ENCODE assay signal across 10 cellular contexts in genomic region chr11:9090488-9091043, GRCh38. TPM values are rescaled to one million over a fixed set of nuclear protein-coding genes. Genes with fewer than 3 reads are reported as not detected.
DNase-seq lines count a peak whose midpoint lies in the region; ATAC-seq and TF ChIP-seq lines count a peak whose summit lies in the region.
"Had no signal": no experiment of that assay in that cellular context is flagged by ENCODE, and none has a peak within 500 bp of the region (broad histone marks: within the 10 kb centered on the region; RNA-seq: fewer than 3 reads in every experiment).

No MANE protein-coding gene starts in this region.

- H3K4me1 ChIP-seq in ACC112 (ENCODE audit: control insufficient read depth, insufficient read depth, low read length, unreplicated experiment) (no peaks in the 10 kb centered on the region), HAP-1 (peaks cover 25% of the 10 kb centered on the region)
- H3K4me1 ChIP-seq in effector memory CD4-positive, alpha-beta T cell (ENCODE audit: control insufficient read depth, insufficient read depth, low read length, poor library complexity, severe bottlenecking), result no peaks in the 10 kb centered on the region

- H3K27me3 Mint-ChIP-seq in neural crest cell (ENCODE audit: low read depth), result peaks cover 44% of the 10 kb centered on the region

- TF ChIP-seq CTCF in neural crest cell (conservative IDR thresholded peaks at IDR 0.05), result no peak

- no peak overlapping the region for H3K27ac ChIP-seq in ACC112 (ENCODE audit: low read depth, low read length)
- H3K27ac ChIP-seq in effector memory CD4-positive, alpha-beta T cell (ENCODE audit: insufficient read depth, low read length, poor library complexity, severe bottlenecking), result no peak overlapping the region

- peaks cover 23% of the 10 kb centered on the region for H3K4me1 Mint-ChIP-seq in neural crest cell

- no peaks in the 10 kb centered on the region for H3K79me2 ChIP-seq in ACC112 (ENCODE audit: control insufficient read depth, insufficient read depth, low read length, unreplicated experiment)

- in situ Hi-C loops in HAP-1 (cut with MboI; ENCODE audit: low sequenced_read_pairs), result no loop called here

- ATAC-seq in GM21825 (IDR thresholded peaks at IDR 0.05; ENCODE audit: unreplicated experiment) (no peak), HG02588 (IDR thresholded peaks at IDR 0.05; ENCODE audit: unreplicated experiment) (no peak)

- no peaks in the 10 kb centered on the region for H3K9me3 ChIP-seq in HAP-1
- H3K9me3 ChIP-seq in effector memory CD4-positive, alpha-beta T cell (ENCODE audit: control insufficient read depth, low read length), result no peaks in the 10 kb centered on the region

- no peaks in the 10 kb centered on the region for H3K9me3 Mint-ChIP-seq in neural crest cell

- H3K36me3 ChIP-seq in ACC112 (ENCODE audit: insufficient read depth, low read length) (no peaks in the 10 kb centered on the region), HAP-1 (replicated peaks) (no peaks in the 10 kb centered on the region)
- H3K36me3 ChIP-seq in effector memory CD4-positive, alpha-beta T cell (ENCODE audit: control insufficient read depth, insufficient read depth, low read length), result no peaks in the 10 kb centered on the region

- H2AFZ ChIP-seq in ACC112 (ENCODE audit: low read length, unreplicated experiment), result peak overlapping the region; percentile 60

- H3K4me3 ChIP-seq in ACC112 (ENCODE audit: low read depth, low read length) (peak overlapping the region; percentile 77), HAP-1 (peak overlapping the region; percentile 6; the same call in 1 of the 2 replicates)
- peak overlapping the region; percentile 12 for H3K4me3 ChIP-seq in effector memory CD4-positive, alpha-beta T cell (ENCODE audit: insufficient read depth, low read depth, low read length, poor library complexity, severe bottlenecking)

- H3K4me3 Mint-ChIP-seq in neural crest cell, result peak overlapping the region; percentile 85

- no peaks in the 10 kb centered on the region for H3K36me3 Mint-ChIP-seq in neural crest cell (ENCODE audit: low read depth)

- H3K27me3 ChIP-seq in ACC112 (ENCODE audit: insufficient read depth, low read length), result peaks cover 17% of the 10 kb centered on the region
- H3K27me3 ChIP-seq in HAP-1 (ENCODE audit: low read depth), result no peaks in the 10 kb centered on the region
- H3K27me3 ChIP-seq in effector memory CD4-positive, alpha-beta T cell (replicated peaks; ENCODE audit: control insufficient read depth, insufficient read depth, low read length, poor library complexity, severe bottlenecking), result peaks cover 18% of the 10 kb centered on the region

- DNase-seq in HAP-1 (ENCODE audit: low spot score in 2 of 2) (no peak), neural crest cell (ENCODE audit: low read depth, low spot score) (no peak), hippocampal formation (lab: John Stamatoyannopoulos, UW) (no peak)
- DNase-seq in effector memory CD4-positive, alpha-beta T cell, result no peak
- no peak for DNase-seq in effector CD4-positive, alpha-beta T cell
- DNase-seq: activated CD4-positive, alpha-beta T cell treated with anti-CD3 and anti-CD28 coated beads for 1 hour; NCI-H1930 had no signal

- H3K27ac Mint-ChIP-seq in neural crest cell (ENCODE audit: unreplicated experiment), result no peak overlapping the region

RNA-seq across cellular contexts. Expression of gene SCUBE2, which starts 0.8 kb away (rescaled TPM):
- 7.5 and 11.0 TPM in 2 replicates for total RNA-seq in neural crest cell

Comparison
In these comparisons a context has a peak if more than half of its experiments do, and no peak if none do; other contexts are left out.
1. H3K4me3 ChIP-seq: peak in every context shown above with its lines; median percentile 77 in ACC112; 12 in effector memory CD4-positive, alpha-beta T cell; 6 in HAP-1.